14 cellular contexts compared by ENCODE assay signal in genomic region chr2:202633470-202633869, GRCh38. TPM values are rescaled to one million over a fixed set of nuclear protein-coding genes. Genes with fewer than 3 reads are reported as not detected.
A peak's percentile ranks its signal among the peaks of the same experiment; 100 is the strongest.
DNase-seq lines count a peak whose midpoint lies in the region; ATAC-seq and TF ChIP-seq lines count a peak whose summit lies in the region.
"Had no signal": no experiment of that assay in that cellular context is flagged by ENCODE, and none has a peak within 500 bp of the region (broad histone marks: within the 10 kb centered on the region; RNA-seq: fewer than 3 reads in every experiment).

No MANE protein-coding gene starts in this region.

- H3K4me1 ChIP-seq in ascending aorta: peaks cover 3 to 8% of the 10 kb centered on the region in 2 donors

- H3K4me3 Mint-ChIP-seq in activated CD4-positive, alpha-beta T cell treated with anti-CD3 and anti-CD28 coated beads for 36 hours: peak overlapping the region; percentile 83
- H3K4me3 Mint-ChIP-seq in Calu3 (ENCODE audit: low read depth, unreplicated experiment): peak overlapping the region; percentile 92
- H3K4me3 Mint-ChIP-seq in nephron progenitor cell: peak overlapping the region; percentile 93

- no TSS peak for BruUV-seq in Calu3 (replicated peaks; lab: Mats Ljungman, UMichigan)

- H3K36me3 ChIP-seq in ascending aorta: no peaks in the 10 kb centered on the region
- H3K36me3 ChIP-seq: esophagus muscularis mucosa, SJSA1, suprapubic skin had no signal

- H3K27me3 Mint-ChIP-seq in activated CD4-positive, alpha-beta T cell treated with anti-CD3 and anti-CD28 coated beads for 36 hours: no peaks in the 10 kb centered on the region
- H3K27me3 Mint-ChIP-seq in Calu3 (ENCODE audit: unreplicated experiment) (no peaks in the 10 kb centered on the region), nephron progenitor cell (ENCODE audit: low read depth, poor library complexity) (no peaks in the 10 kb centered on the region)

- CTCF ChIA-PET in activated CD4-positive, alpha-beta T cell treated with anti-CD3 and anti-CD28 coated beads for 36 hours (lab: Charles Lee): interaction anchor here (1.2 kb wide), 1 partner anchor 36 kb away, joined by 5 read pairs; no protein-coding TSS in a partner anchor
- CTCF ChIA-PET in Calu3 (lab: Charles Lee): interaction anchor here (0.6 to 0.7 kb wide), 3 partner anchors 21 to 405 kb away, joined by 3 read pairs; no protein-coding TSS in a partner anchor

- TF ChIP-seq CTCF in Calu3 (IDR thresholded peaks at IDR 0.05; ENCODE audit: unreplicated experiment) (no peak), ascending aorta (IDR thresholded peaks at IDR 0.05) (no peak), nephron progenitor cell (IDR thresholded peaks at IDR 0.05) (no peak)

- H3K27ac Mint-ChIP-seq in activated CD4-positive, alpha-beta T cell treated with anti-CD3 and anti-CD28 coated beads for 36 hours: peak overlapping the region; percentile 93
- H3K27ac Mint-ChIP-seq in Calu3 (ENCODE audit: unreplicated experiment): peak overlapping the region; percentile 84
- H3K27ac Mint-ChIP-seq in nephron progenitor cell: no peak overlapping the region

- no peak for ATAC-seq in activated CD4-positive, alpha-beta T cell treated with anti-CD3 and anti-CD28 coated beads for 36 hours

- no peaks in the 10 kb centered on the region for H3K9me3 ChIP-seq in ascending aorta
- H3K9me3 ChIP-seq: esophagus muscularis mucosa, SJSA1, suprapubic skin had no signal

- H3K9me3 Mint-ChIP-seq in activated CD4-positive, alpha-beta T cell treated with anti-CD3 and anti-CD28 coated beads for 36 hours (ENCODE audit: low read depth): no peaks in the 10 kb centered on the region
- H3K9me3 Mint-ChIP-seq in Calu3 (ENCODE audit: low read depth, unreplicated experiment) (no peaks in the 10 kb centered on the region), nephron progenitor cell (peaks cover 4% of the 10 kb centered on the region)

- POLR2A ChIA-PET in activated CD4-positive, alpha-beta T cell treated with anti-CD3 and anti-CD28 coated beads for 36 hours (lab: Charles Lee): no interaction called here

- H3K27me3 ChIP-seq in ascending aorta: no peaks in the 10 kb centered on the region
- H3K27me3 ChIP-seq: esophagus muscularis mucosa, SJSA1, suprapubic skin had no signal

- peaks cover 11% of the 10 kb centered on the region for H3K36me3 Mint-ChIP-seq in activated CD4-positive, alpha-beta T cell treated with anti-CD3 and anti-CD28 coated beads for 36 hours (ENCODE audit: low read depth)
- peaks cover 29% of the 10 kb centered on the region for H3K36me3 Mint-ChIP-seq in Calu3 (ENCODE audit: insufficient read depth, unreplicated experiment)
- H3K36me3 Mint-ChIP-seq in nephron progenitor cell (ENCODE audit: low read depth): peaks cover 11% of the 10 kb centered on the region

- intact Hi-C loops in activated CD4-positive, alpha-beta T cell treated with anti-CD3 and anti-CD28 coated beads for 36 hours (cut with DNase I, micrococcal nuclease): loop anchor here in 1 of 2 experiments (10.0 kb wide), 3 partner anchors 241 to 1081 kb away; partner anchors contain the start of gene ICA1L
- intact Hi-C loops in Calu3 (cut with micrococcal nuclease; ENCODE audit: unreplicated experiment) (loop anchor here (10.0 kb wide), 1 partner anchor 381 kb away; the partner anchor contains the start of gene NBEAL1), ascending aorta (cut with DNase I) (loop anchor here (5.0 to 10.0 kb wide), 7 partner anchors 174 to 604 kb away; partner anchors contain the start of genes CARF, CYP20A1, FZD7 and NBEAL1)

- no peak overlapping the region for H3K4me3 ChIP-seq in ascending aorta

- H3K4me1 Mint-ChIP-seq in activated CD4-positive, alpha-beta T cell treated with anti-CD3 and anti-CD28 coated beads for 36 hours: peaks cover 35% of the 10 kb centered on the region
- H3K4me1 Mint-ChIP-seq in Calu3 (ENCODE audit: low read depth, unreplicated experiment) (peaks cover 17% of the 10 kb centered on the region), nephron progenitor cell (peaks cover 31% of the 10 kb centered on the region)

- H3K27ac ChIP-seq in ascending aorta: peak overlapping the region; percentile 78 to 87
- H3K27ac ChIP-seq: SJSA1 had no signal

- no peak for DNase-seq in activated CD4-positive, alpha-beta T cell treated with anti-CD3 and anti-CD28 coated beads for 36 hours
- DNase-seq in activated CD4-positive, alpha-beta T cell treated with anti-CD3 and anti-CD28 coated beads, Interleukin-2, amount 50 U/mL, for 1 hour: no peak
- no peak for DNase-seq in Calu3
- no peak for DNase-seq in ascending aorta (ENCODE audit: low spot score in 2 of 2)
- DNase-seq in nephron progenitor cell: no peak
- no peak for DNase-seq in amygdala (lab: John Stamatoyannopoulos, UW)
- no peak for DNase-seq in HuH-7.5 (ENCODE audit: low spot score)
- no peak for DNase-seq in COR-L47 (lab: John Stamatoyannopoulos, UW)
- DNase-seq: anterior cingulate cortex, NCI-H1436, NCI-H345 had no signal

RNA-seq across cellular contexts. Expression of gene FAM117B, which starts 1.3 kb away (rescaled TPM):
- 10 to 100 TPM; 15.3 to 16.6 TPM for total RNA-seq in activated CD4-positive, alpha-beta T cell treated with anti-CD3 and anti-CD28 coated beads for 36 hours
- total RNA-seq in Calu3 (2022) (6.7 and 7.5 TPM in 2 replicates), ascending aorta (30.1 TPM)
